14 cellular contexts compared by ENCODE assay signal in genomic region chr14:93538411-93538810, GRCh38.
DNase-seq lines count a peak whose midpoint lies in the region; ATAC-seq and TF ChIP-seq lines count a peak whose summit lies in the region.
"Had no signal": no experiment of that assay in that cellular context is flagged by ENCODE, and none has a peak within 500 bp of the region (broad histone marks: within the 10 kb centered on the region; RNA-seq: fewer than 3 reads in every experiment).

No MANE protein-coding gene starts in this region.

- H3K27me3 ChIP-seq in mesenchymal stem cell (ENCODE audit: control insufficient read depth in 1 of 2, insufficient read depth in 1 of 2, low read length in 2 of 2) (peaks cover 0 to 8% of the 10 kb centered on the region in 2 experiments), left ventricle myocardium inferior (ENCODE audit: low read depth) (peaks cover 6% of the 10 kb centered on the region)

- H3K4me2 ChIP-seq in OCI-LY7 (ENCODE audit: low read length) (no peak overlapping the region), mesenchymal stem cell (ENCODE audit: low read length, poor library complexity, severe bottlenecking) (no peak overlapping the region)

- H3K4me3 ChIP-seq in AG10803 (ENCODE audit: low read length) (no peak overlapping the region), OCI-LY7 (ENCODE audit: low read depth, low read length, poor library complexity, severe bottlenecking) (no peak overlapping the region), epithelial cell of esophagus (ENCODE audit: low read length) (no peak overlapping the region), mesenchymal stem cell (ENCODE audit: insufficient read depth in 1 of 2, low read depth in 1 of 2, low read length in 2 of 2) (no peak overlapping the region), left ventricle myocardium inferior (no peak overlapping the region)
- H3K4me3 ChIP-seq: heart right ventricle had no signal

- no peak overlapping the region for H3K14ac ChIP-seq in mesenchymal stem cell (ENCODE audit: low read length in 2 of 2)

- H2BK12ac ChIP-seq in mesenchymal stem cell (ENCODE audit: low read length in 2 of 2), result no peak overlapping the region

- POLR2A ChIA-PET in OCI-LY7 (lab: Charles Lee), result interaction anchor here (0.6 kb wide), 1 partner anchor 11 kb away, joined by 3 read pairs; no protein-coding TSS in a partner anchor

- H2BK15ac ChIP-seq in mesenchymal stem cell (ENCODE audit: low read depth, poor library complexity, severe bottlenecking), result no peak overlapping the region

- H3K79me2 ChIP-seq in OCI-LY7 (ENCODE audit: insufficient read depth, low read depth, low read length), result no peaks in the 10 kb centered on the region

- H2AFZ ChIP-seq in OCI-LY7 (ENCODE audit: low read length), result no peak overlapping the region
- H2AFZ ChIP-seq in mesenchymal stem cell (ENCODE audit: low read depth, low read length), result no peak overlapping the region

- no TSS peak for BruUV-seq in OCI-LY7 (replicated peaks; lab: Mats Ljungman, UMichigan)

- no peak overlapping the region for H4K8ac ChIP-seq in mesenchymal stem cell (ENCODE audit: low read length)

- no peak overlapping the region for H3K27ac ChIP-seq in OCI-LY7 (ENCODE audit: low read depth, low read length, poor library complexity, severe bottlenecking)
- no peak overlapping the region for H3K27ac ChIP-seq in mesenchymal stem cell (ENCODE audit: low read length, poor library complexity, severe bottlenecking)
- no peak overlapping the region for H3K27ac ChIP-seq in left ventricle myocardium inferior (replicated peaks)
- H3K27ac ChIP-seq: heart right ventricle had no signal

- no peak overlapping the region for H2AK5ac ChIP-seq in mesenchymal stem cell (ENCODE audit: low read length, severe bottlenecking)

- H3K4ac ChIP-seq in mesenchymal stem cell (ENCODE audit: low read depth in 1 of 2, low read length in 2 of 2), result no peak overlapping the region

- H3K18ac ChIP-seq in mesenchymal stem cell (ENCODE audit: low read depth in 1 of 2, low read length in 2 of 2), result no peak overlapping the region

- no peak for TF ChIP-seq CTCF in AG10803 (conservative IDR thresholded peaks at IDR 0.05; ENCODE audit: low read length)
- TF ChIP-seq CTCF in OCI-LY7 (conservative IDR thresholded peaks at IDR 0.05; ENCODE audit: low read length), result no peak
- no peak for TF ChIP-seq CTCF in epithelial cell of esophagus (IDR thresholded peaks at IDR 0.05; ENCODE audit: insufficient read depth, low read depth, low read length, missing control alignments)
- TF ChIP-seq CTCF in left ventricle myocardium inferior (IDR thresholded peaks at IDR 0.05; ENCODE audit: borderline replicate concordance), result no peak

- peak; percentile 3 for DNase-seq in AG10803 (ENCODE audit: low read depth)
- DNase-seq in GDM1 (lab: John Stamatoyannopoulos, UW), result peak; percentile 46
- peak; percentile 14 for DNase-seq in OCI-LY7 (ENCODE audit: low spot score)
- DNase-seq in epithelial cell of esophagus (ENCODE audit: low read depth), result peak; percentile 32
- DNase-seq in mesenchymal stem cell, result no peak
- no peak for DNase-seq in left ventricle myocardium inferior
- no peak for DNase-seq in amygdala (lab: John Stamatoyannopoulos, UW)
- DNase-seq: activated naive CD8-positive, alpha-beta T cell treated with anti-CD3 and anti-CD28 coated beads for 36 hours; heart right ventricle; KG1; left ventricle myocardium superior; NCI-H187; stimulated activated naive CD4-positive, alpha-beta T cell had no signal

- intact Hi-C loops in OCI-LY7 (cut with micrococcal nuclease; ENCODE audit: unreplicated experiment), result no loop called here
- intact Hi-C loops in left ventricle myocardium inferior (cut with micrococcal nuclease), result no loop called here

- H3K9me2 ChIP-seq in OCI-LY7 (ENCODE audit: insufficient read depth, low read length), result no peaks in the 10 kb centered on the region

- WGBS in mesenchymal stem cell, result 88% methylated on average over 9 of the region's 9 CpGs

- H3K23ac ChIP-seq in mesenchymal stem cell (ENCODE audit: low read length in 2 of 2), result no peak overlapping the region

- no peak overlapping the region for H4K91ac ChIP-seq in mesenchymal stem cell (ENCODE audit: low read length)

- no peak overlapping the region for H3K9ac ChIP-seq in mesenchymal stem cell (ENCODE audit: low read length)

- H3K36me3 ChIP-seq in OCI-LY7 (ENCODE audit: insufficient read depth, low read length) (no peaks in the 10 kb centered on the region), mesenchymal stem cell (ENCODE audit: control insufficient read depth in 1 of 2, insufficient read depth in 2 of 2, low read depth in 1 of 2, low read length in 2 of 2) (no peaks in the 10 kb centered on the region), left ventricle myocardium inferior (no peaks in the 10 kb centered on the region)
- H3K36me3 ChIP-seq: heart right ventricle had no signal

- H4K20me1 ChIP-seq in OCI-LY7 (ENCODE audit: insufficient read depth, low read length), result no peaks in the 10 kb centered on the region

- H2BK120ac ChIP-seq in mesenchymal stem cell (ENCODE audit: low read depth, low read length), result no peak overlapping the region

- no peak overlapping the region for H2BK5ac ChIP-seq in mesenchymal stem cell (ENCODE audit: low read depth, low read length, poor library complexity, severe bottlenecking)

- no peak for ATAC-seq in GM21737 (IDR thresholded peaks at IDR 0.05; ENCODE audit: unreplicated experiment)
- ATAC-seq: heart right ventricle, left ventricle myocardium superior had no signal

- H3K9me3 ChIP-seq in OCI-LY7 (ENCODE audit: low read length) (no peaks in the 10 kb centered on the region), mesenchymal stem cell (ENCODE audit: control insufficient read depth, low read length) (no peaks in the 10 kb centered on the region), left ventricle myocardium inferior (replicated peaks) (no peaks in the 10 kb centered on the region)
- H3K9me3 ChIP-seq: heart right ventricle had no signal

- no peaks in the 10 kb centered on the region for H3K79me1 ChIP-seq in mesenchymal stem cell (replicated peaks; ENCODE audit: low read length, poor library complexity, severe bottlenecking)

- H3K4me1 ChIP-seq in OCI-LY7 (ENCODE audit: insufficient read depth, low read length, poor library complexity, severe bottlenecking) (no peaks in the 10 kb centered on the region), mesenchymal stem cell (ENCODE audit: control insufficient read depth, insufficient read depth, low read depth, low read length) (no peaks in the 10 kb centered on the region), left ventricle myocardium inferior (no peaks in the 10 kb centered on the region)

- CTCF ChIA-PET in OCI-LY7 (lab: Charles Lee; ENCODE audit: unreplicated experiment), result no interaction called here

Comparison
In these comparisons a context has a peak if more than half of its experiments do, and no peak if none do; other contexts are left out.
1. DNase-seq: peak in AG10803 (single experiment), GDM1 (single experiment), OCI-LY7 (single experiment) and epithelial cell of esophagus (single experiment); none in mesenchymal stem cell (single experiment), left ventricle myocardium inferior (single experiment) and amygdala (0 of 56).